7 cellular contexts compared by ENCODE assay signal in the genomic region with DNA sequence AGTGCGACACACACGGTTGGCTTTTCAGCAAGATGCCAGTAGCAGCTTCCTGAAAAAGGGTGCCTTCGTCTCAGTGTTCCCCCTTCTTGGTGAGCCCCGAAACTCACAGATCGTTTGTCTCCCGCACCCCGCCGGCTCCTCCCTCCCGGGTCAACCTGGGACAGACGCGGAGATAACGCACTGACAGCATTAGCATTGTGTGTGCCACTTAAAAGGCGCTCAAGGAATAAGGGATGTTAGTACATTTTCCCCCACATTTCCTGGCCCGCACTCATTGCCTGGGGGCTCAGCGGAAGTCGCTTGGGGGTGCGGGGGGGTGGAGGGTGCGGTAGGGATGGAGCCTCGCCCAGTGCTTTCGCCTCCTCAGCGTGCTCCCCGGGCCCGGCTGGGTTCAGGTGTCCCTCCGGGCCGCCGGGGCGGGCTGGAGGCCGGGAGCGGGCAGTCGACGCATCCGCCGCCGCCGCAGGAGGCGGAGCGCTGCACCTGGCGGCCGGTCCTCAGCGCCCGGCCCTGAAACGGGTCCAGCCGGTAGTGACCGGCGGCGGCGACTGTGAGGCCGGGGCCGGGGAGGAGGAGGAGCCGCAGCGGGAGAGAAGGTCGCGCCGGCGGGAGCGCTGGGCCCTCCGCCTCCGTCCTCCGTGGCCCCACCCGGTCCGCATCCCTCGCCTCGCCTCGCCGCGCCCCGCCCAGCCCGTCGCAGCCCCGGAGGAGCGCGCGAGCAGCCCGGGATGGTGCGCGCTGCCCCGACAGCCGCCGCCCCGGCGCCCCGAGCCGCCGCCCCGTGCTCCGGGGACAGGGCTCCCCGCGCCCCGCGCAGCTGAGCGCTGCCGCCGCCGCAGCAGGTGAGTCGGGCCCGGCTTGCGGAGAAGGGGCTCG. TPM values are rescaled to one million over a fixed set of nuclear protein-coding genes. Genes with fewer than 3 reads are reported as not detected.
DNase-seq lines count a peak whose midpoint lies in the region; ATAC-seq, FAIRE-seq and TF ChIP-seq lines count a peak whose summit lies in the region.

MFSD6 (plus strand) TSS at position 694 of the 876 bp plus-strand sequence. CDS start 27,675 bp downstream, outside the sequence.

- ATAC-seq in HG02798 (IDR thresholded peaks at IDR 0.05; ENCODE audit: poor library complexity, unreplicated experiment): peak; percentile 75
- ATAC-seq in mucosa of descending colon: peak; percentile 81

- no peak for FAIRE-seq in GM18507 (lab: Jason Lieb, UNC)

- H3K36me3 ChIP-seq in endocrine pancreas (ENCODE audit: control insufficient read depth, insufficient read depth, low read length) (no peaks in the 10 kb centered on the region), mucosa of descending colon (ENCODE audit: low read depth) (no peaks in the 10 kb centered on the region)

- peak within 1 kb of the TSS; percentile 97 for H3K9ac ChIP-seq in endocrine pancreas (ENCODE audit: control insufficient read depth, insufficient read depth, low read length)

- intact Hi-C loops in mucosa of descending colon (cut with DNase I, micrococcal nuclease): no loop called here

- H3K4me1 ChIP-seq in endocrine pancreas (ENCODE audit: control insufficient read depth, insufficient read depth, low read length): peaks cover 12% of the 10 kb centered on the region
- H3K4me1 ChIP-seq in mucosa of descending colon (ENCODE audit: low read depth): peaks cover 24% of the 10 kb centered on the region

- TF ChIP-seq CTCF in mucosa of descending colon (IDR thresholded peaks at IDR 0.05): no peak

- H3K27me3 ChIP-seq in endocrine pancreas (ENCODE audit: control insufficient read depth, insufficient read depth, low read length): no peaks in the 10 kb centered on the region

- DNase-seq in GM18507 (ENCODE audit: extremely low spot score, insufficient read length, low read depth) (peak; percentile 36), NCI-H2227 treated with DMSO at 0.1 percent for 48 hours (lab: John Stamatoyannopoulos, UW) (peak; percentile 74), mucosa of descending colon (peak; percentile 69 to 88 (median 82))
- DNase-seq in activated CD8-positive, alpha-beta memory T cell treated with anti-CD3 and anti-CD28 coated beads for 24 hours: peak; percentile 87
- peak; percentile 44 for DNase-seq in stimulated activated CD8-positive, alpha-beta memory T cell treated with anti-CD3 and anti-CD28 coated beads, Interleukin-4, amount 100 ng/mL, for 24 hours (ENCODE audit: low read depth)

- H3K4me3 ChIP-seq in endocrine pancreas (ENCODE audit: control insufficient read depth, insufficient read depth, low read length): peak within 1 kb of the TSS; percentile 92
- H3K4me3 ChIP-seq in mucosa of descending colon: peak within 1 kb of the TSS; percentile 74

- no peaks in the 10 kb centered on the region for H3K9me3 ChIP-seq in endocrine pancreas (ENCODE audit: control insufficient read depth, low read length)
- H3K9me3 ChIP-seq in mucosa of descending colon: no peaks in the 10 kb centered on the region

RNA-seq across cellular contexts. Expression of gene MFSD6, which starts in this region (rescaled TPM):
- total RNA-seq in mucosa of descending colon: 10 to 100 TPM; 58.4 to 73.2 (median 64.1) TPM

Comparison
In these comparisons a context has a peak if more than half of its experiments do, and no peak if none do; other contexts are left out.
1. Peak in every context shown above with its lines: DNase-seq, ATAC-seq and H3K4me3 ChIP-seq.
2. DNase-seq: peak in every context shown above with its lines; median percentile 87 in activated CD8-positive, alpha-beta memory T cell treated with anti-CD3 and anti-CD28 coated beads for 24 hours; 82 in mucosa of descending colon; 74 in NCI-H2227 treated with DMSO at 0.1 percent for 48 hours; 44 in stimulated activated CD8-positive, alpha-beta memory T cell treated with anti-CD3 and anti-CD28 coated beads, Interleukin-4, amount 100 ng/mL, for 24 hours; 36 in GM18507.